In the genomic region with DNA sequence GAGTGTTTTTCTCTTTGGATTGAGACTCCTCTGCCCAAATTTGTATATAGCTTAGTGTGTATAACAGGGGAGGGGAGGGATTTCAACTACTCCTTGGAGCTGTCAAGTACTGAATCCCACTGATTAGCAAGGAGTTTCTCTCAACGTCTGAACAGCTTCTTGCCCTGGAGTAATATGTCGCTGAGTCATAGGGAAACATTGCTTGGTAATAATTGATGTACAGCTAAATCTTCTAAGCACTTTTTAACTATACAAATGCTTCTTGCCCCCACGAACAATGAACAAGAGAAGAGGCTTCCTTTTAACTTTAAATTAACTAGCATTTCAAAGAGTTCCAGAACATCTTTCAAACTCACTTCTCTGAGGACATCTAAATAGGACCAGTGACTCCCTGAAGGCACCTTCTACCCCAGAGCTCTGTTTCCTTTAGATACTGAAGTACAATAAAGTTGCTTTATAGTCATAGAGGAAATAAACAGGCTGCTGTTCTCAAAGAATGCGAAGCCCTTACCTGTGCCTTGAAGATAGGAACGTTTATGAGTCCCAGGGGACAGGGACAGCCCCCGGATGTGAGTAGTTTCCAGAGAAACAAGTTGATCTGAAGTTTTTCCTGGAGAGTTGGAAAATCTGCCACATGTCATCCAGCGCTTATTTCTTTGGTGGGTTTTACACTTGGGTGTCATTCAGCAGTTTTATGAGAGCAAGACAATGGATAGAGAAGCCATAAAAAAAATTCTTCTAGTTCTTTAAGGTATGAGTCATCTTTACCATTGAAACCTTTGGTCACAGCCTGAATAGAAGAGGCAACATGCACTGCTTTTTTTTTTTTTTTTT, we compare ENCODE assay signal across 1 cellular context.
TF ChIP-seq lines count a peak whose summit lies in the region.

No MANE protein-coding gene starts in this region.

TF ChIP-seq in WTC11, 78 proteins besides CTCF, POLR2A, EP300 and RAD21 (continued from another document):
- TF ChIP-seq FOXP4 (CRISPR knock-in tag; IDR thresholded peaks at IDR 0.05) = no peak
